In genomic region chr4:30904161-30904560, GRCh38 we compare ENCODE assay signal across 18 cellular contexts.
"Had no signal": no experiment of that assay in that cellular context is flagged by ENCODE, and none has a peak within 500 bp of the region (broad histone marks: within the 10 kb centered on the region; RNA-seq: fewer than 3 reads in every experiment).

No MANE protein-coding gene starts in this region.

- H3K27ac ChIP-seq: prostate gland, right atrium auricular region, tibial nerve had no signal

- H3K4me3 Mint-ChIP-seq: activated CD4-positive, alpha-beta memory T cell treated with anti-CD3 and anti-CD28 coated beads, Interleukin-2, amount 10 ng/mL, durations not matched to agents 7 days and 5 days; activated CD4-positive, alpha-beta T cell treated with anti-CD3 and anti-CD28 coated beads for 36 hours; activated CD8-positive, alpha-beta memory T cell treated with anti-CD3 and anti-CD28 coated beads, Interleukin-2, amount 10 ng/mL, durations not matched to agents 7 days and 5 days; activated naive CD8-positive, alpha-beta T cell treated with anti-CD3 and anti-CD28 coated beads for 36 hours; effector memory CD8-positive, alpha-beta T cell; nephron progenitor cell had no signal

- H3K9me3 ChIP-seq: prostate gland, right atrium auricular region, tibial nerve had no signal

- ATAC-seq: activated CD4-positive, alpha-beta T cell treated with anti-CD3 and anti-CD28 coated beads for 36 hours; activated CD8-positive, alpha-beta memory T cell treated with anti-CD3 and anti-CD28 coated beads, Interleukin-2, amount 10 ng/mL, durations not matched to agents 7 days and 5 days; effector memory CD8-positive, alpha-beta T cell; left lobe of liver had no signal

- DNase-seq: activated CD4-positive, alpha-beta memory T cell treated with anti-CD3 and anti-CD28 coated beads, Interleukin-2, amount 10 ng/mL, durations not matched to agents 7 days and 5 days; activated CD4-positive, alpha-beta T cell treated with anti-CD3 and anti-CD28 coated beads for 36 hours; activated CD8-positive, alpha-beta memory T cell treated with anti-CD3 and anti-CD28 coated beads, Interleukin-2, amount 10 ng/mL, durations not matched to agents 7 days and 5 days; activated naive CD8-positive, alpha-beta T cell treated with anti-CD3 and anti-CD28 coated beads for 36 hours; amniotic stem cell; effector memory CD8-positive, alpha-beta T cell; kidney; nephron progenitor cell; occipital lobe; stimulated activated CD4-positive, alpha-beta T cell treated with anti-CD3 and anti-CD28 coated beads, Interleukin-12 subunit alpha, Interleukin-12 subunit beta, amount 100 ng/mL, for 4 hours; stimulated activated CD4-positive, alpha-beta T cell treated with anti-CD3 and anti-CD28 coated beads, Interleukin-1b, Interleukin-23, amount 100 ng/mL, for 48 hours; stimulated activated CD8-positive, alpha-beta memory T cell treated with anti-CD3 and anti-CD28 coated beads, Interleukin-4, amount 100 ng/mL, for 48 hours; stimulated activated naive CD4-positive, alpha-beta T cell had no signal

- H3K36me3 ChIP-seq: prostate gland, right atrium auricular region, tibial nerve had no signal

- H3K27me3 Mint-ChIP-seq: activated CD4-positive, alpha-beta memory T cell treated with anti-CD3 and anti-CD28 coated beads, Interleukin-2, amount 10 ng/mL, durations not matched to agents 7 days and 5 days; activated CD4-positive, alpha-beta T cell treated with anti-CD3 and anti-CD28 coated beads for 36 hours; activated CD8-positive, alpha-beta memory T cell treated with anti-CD3 and anti-CD28 coated beads, Interleukin-2, amount 10 ng/mL, durations not matched to agents 7 days and 5 days; activated naive CD8-positive, alpha-beta T cell treated with anti-CD3 and anti-CD28 coated beads for 36 hours; effector memory CD8-positive, alpha-beta T cell had no signal

- H3K27ac Mint-ChIP-seq: activated CD4-positive, alpha-beta memory T cell treated with anti-CD3 and anti-CD28 coated beads, Interleukin-2, amount 10 ng/mL, durations not matched to agents 7 days and 5 days; activated CD4-positive, alpha-beta T cell treated with anti-CD3 and anti-CD28 coated beads for 36 hours; activated CD8-positive, alpha-beta memory T cell treated with anti-CD3 and anti-CD28 coated beads, Interleukin-2, amount 10 ng/mL, durations not matched to agents 7 days and 5 days; activated naive CD8-positive, alpha-beta T cell treated with anti-CD3 and anti-CD28 coated beads for 36 hours; effector memory CD8-positive, alpha-beta T cell; nephron progenitor cell had no signal

- H3K36me3 Mint-ChIP-seq: activated CD8-positive, alpha-beta memory T cell treated with anti-CD3 and anti-CD28 coated beads, Interleukin-2, amount 10 ng/mL, durations not matched to agents 7 days and 5 days; activated naive CD8-positive, alpha-beta T cell treated with anti-CD3 and anti-CD28 coated beads for 36 hours had no signal

- H3K4me3 ChIP-seq: lung, prostate gland, right atrium auricular region, tibial nerve had no signal

- H3K27me3 ChIP-seq: right atrium auricular region, tibial nerve had no signal

- H3K4me1 ChIP-seq: prostate gland, right atrium auricular region, tibial nerve had no signal

- H3K4me1 Mint-ChIP-seq: activated CD4-positive, alpha-beta memory T cell treated with anti-CD3 and anti-CD28 coated beads, Interleukin-2, amount 10 ng/mL, durations not matched to agents 7 days and 5 days; activated CD4-positive, alpha-beta T cell treated with anti-CD3 and anti-CD28 coated beads for 36 hours; activated CD8-positive, alpha-beta memory T cell treated with anti-CD3 and anti-CD28 coated beads, Interleukin-2, amount 10 ng/mL, durations not matched to agents 7 days and 5 days; activated naive CD8-positive, alpha-beta T cell treated with anti-CD3 and anti-CD28 coated beads for 36 hours had no signal
